In the genomic region with DNA sequence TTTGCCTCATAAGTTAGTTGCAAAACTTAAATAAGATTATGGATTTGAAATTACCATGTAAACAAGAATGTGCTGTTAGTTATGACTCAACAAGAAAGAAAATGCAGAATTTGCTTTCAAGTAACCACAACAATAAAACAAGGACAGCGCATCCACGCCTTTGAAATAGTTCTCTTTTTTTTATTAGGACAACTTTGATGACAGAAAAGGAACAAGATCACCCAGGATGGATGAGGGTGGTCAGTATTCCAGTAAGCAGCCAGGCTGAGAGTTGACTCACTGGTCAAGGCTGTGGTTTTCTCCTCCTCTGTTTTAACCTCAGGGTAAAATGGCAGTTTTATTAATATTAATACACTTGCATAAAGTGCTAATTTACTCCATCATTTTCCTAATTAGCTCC, we compare ENCODE assay signal across 25 cellular contexts.
"Had no signal": no experiment of that assay in that cellular context is flagged by ENCODE, and none has a peak within 500 bp of the region (broad histone marks: within the 10 kb centered on the region; RNA-seq: fewer than 3 reads in every experiment).

No MANE protein-coding gene starts in this region.

- H3K9me3 Mint-ChIP-seq: activated CD4-positive, alpha-beta memory T cell treated with anti-CD3 and anti-CD28 coated beads for 36 hours had no signal

- ATAC-seq: activated CD4-positive, alpha-beta T cell treated with anti-CD3 and anti-CD28 coated beads for 36 hours; activated CD8-positive, alpha-beta memory T cell treated with anti-CD3 and anti-CD28 coated beads, Interleukin-2, amount 10 ng/mL, durations not matched to agents 7 days and 5 days; left ventricle myocardium superior; mucosa of descending colon; naive thymus-derived CD8-positive, alpha-beta T cell had no signal

- H3K27me3 ChIP-seq: adrenal gland, vagina had no signal

- H3K36me3 Mint-ChIP-seq: activated CD4-positive, alpha-beta memory T cell treated with anti-CD3 and anti-CD28 coated beads for 36 hours; activated CD8-positive, alpha-beta memory T cell treated with anti-CD3 and anti-CD28 coated beads, Interleukin-2, amount 10 ng/mL, durations not matched to agents 7 days and 5 days; activated naive CD4-positive, alpha-beta T cell treated with anti-CD3 and anti-CD28 coated beads, Interleukin-2, amount 50 U/mL, for 24 hours; brain; memory B cell; naive thymus-derived CD8-positive, alpha-beta T cell had no signal

- H3K27ac ChIP-seq: adrenal gland, coronary artery, esophagus muscularis mucosa, hepatocyte, skin epidermis, tibial nerve, vagina had no signal

- H3K4me3 ChIP-seq: adrenal gland, coronary artery, esophagus muscularis mucosa, hepatocyte, mucosa of descending colon, skin epidermis, tibial nerve, vagina had no signal

- H3K9me3 ChIP-seq: adrenal gland, esophagus muscularis mucosa, mucosa of descending colon, tibial nerve, vagina had no signal

- H3K36me3 ChIP-seq: adrenal gland, esophagus muscularis mucosa, tibial nerve, vagina had no signal

- H3K4me3 Mint-ChIP-seq: activated CD4-positive, alpha-beta memory T cell treated with anti-CD3 and anti-CD28 coated beads for 36 hours; activated CD4-positive, alpha-beta T cell treated with anti-CD3 and anti-CD28 coated beads for 36 hours; activated CD8-positive, alpha-beta memory T cell treated with anti-CD3 and anti-CD28 coated beads, Interleukin-2, amount 10 ng/mL, durations not matched to agents 7 days and 5 days; activated naive CD4-positive, alpha-beta T cell treated with anti-CD3 and anti-CD28 coated beads, Interleukin-2, amount 50 U/mL, for 24 hours; brain; memory B cell; naive thymus-derived CD8-positive, alpha-beta T cell had no signal

- H3K4me1 Mint-ChIP-seq: activated CD4-positive, alpha-beta T cell treated with anti-CD3 and anti-CD28 coated beads for 36 hours; activated CD8-positive, alpha-beta memory T cell treated with anti-CD3 and anti-CD28 coated beads, Interleukin-2, amount 10 ng/mL, durations not matched to agents 7 days and 5 days; activated naive CD4-positive, alpha-beta T cell treated with anti-CD3 and anti-CD28 coated beads, Interleukin-2, amount 50 U/mL, for 24 hours; memory B cell; naive thymus-derived CD8-positive, alpha-beta T cell had no signal

- H3K4me1 ChIP-seq: adrenal gland, esophagus muscularis mucosa, vagina had no signal

- FAIRE-seq: keratinocyte had no signal

- H2AFZ ChIP-seq: hepatocyte had no signal

- DNase-seq: activated CD4-positive, alpha-beta memory T cell treated with anti-CD3 and anti-CD28 coated beads for 36 hours; activated CD4-positive, alpha-beta T cell treated with anti-CD3 and anti-CD28 coated beads for 36 hours; activated CD8-positive, alpha-beta memory T cell treated with anti-CD3 and anti-CD28 coated beads, Interleukin-2, amount 10 ng/mL, durations not matched to agents 7 days and 5 days; activated effector memory CD4-positive, alpha-beta T cell treated with Interleukin-2 at 50 U/mL for 16 hours; activated T-cell treated with anti-CD3 and anti-CD28 coated beads, Interleukin-2, amount 50 U/mL, for 1 hour; adrenal gland; central memory CD4-positive, alpha-beta T cell; effector CD4-positive, alpha-beta T cell; left ventricle myocardium superior; mucosa of descending colon; naive thymus-derived CD8-positive, alpha-beta T cell; posterior cingulate gyrus; stimulated activated CD4-positive, alpha-beta T cell treated with anti-CD3 and anti-CD28 coated beads, Interleukin-4, amount 100 ng/mL, for 24 hours; stimulated activated naive CD4-positive, alpha-beta T cell treated with Interleukin-2 at 50 U/mL for 16 hours; substantia nigra had no signal

- H3K27ac Mint-ChIP-seq: activated CD4-positive, alpha-beta memory T cell treated with anti-CD3 and anti-CD28 coated beads for 36 hours; activated CD4-positive, alpha-beta T cell treated with anti-CD3 and anti-CD28 coated beads for 36 hours; activated CD8-positive, alpha-beta memory T cell treated with anti-CD3 and anti-CD28 coated beads, Interleukin-2, amount 10 ng/mL, durations not matched to agents 7 days and 5 days; activated naive CD4-positive, alpha-beta T cell treated with anti-CD3 and anti-CD28 coated beads, Interleukin-2, amount 50 U/mL, for 24 hours; memory B cell; naive thymus-derived CD8-positive, alpha-beta T cell had no signal

- H3K4me2 ChIP-seq: hepatocyte had no signal

- H3K79me2 ChIP-seq: hepatocyte had no signal
